8 cellular contexts compared by ENCODE assay signal in the genomic region with DNA sequence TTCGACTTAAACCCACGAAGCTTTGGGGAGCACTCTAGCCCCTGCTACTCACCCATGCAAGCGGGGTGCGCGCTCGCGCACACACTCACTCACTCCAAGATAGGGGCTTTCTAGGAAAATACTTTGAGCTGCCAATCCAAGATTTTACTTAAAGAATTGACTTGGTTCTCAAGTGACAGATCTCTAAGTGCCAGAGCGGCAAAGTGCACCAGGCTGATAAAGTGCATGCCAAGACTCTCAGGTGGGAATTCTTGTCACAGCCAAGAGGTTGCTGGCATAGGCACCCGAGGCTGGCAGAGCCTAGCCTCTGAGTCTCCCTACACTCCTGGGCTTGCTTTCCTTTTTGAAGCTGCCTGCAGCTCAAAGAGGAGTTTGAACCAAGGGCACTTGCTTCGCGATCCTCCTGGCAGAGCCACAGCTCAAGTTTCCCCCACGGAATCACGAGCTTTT. TPM values are rescaled to one million over a fixed set of nuclear protein-coding genes. Genes with fewer than 3 reads are reported as not detected.
A peak's percentile ranks its signal among the peaks of the same experiment; 100 is the strongest.
DNase-seq lines count a peak whose midpoint lies in the region; ATAC-seq and TF ChIP-seq lines count a peak whose summit lies in the region.

No MANE protein-coding gene starts in this region.

- H3K4me1 Mint-ChIP-seq in activated T-cell treated with anti-CD3 and anti-CD28 coated beads, Interleukin-2, amount 50 U/mL, for 72 hours (ENCODE audit: low read depth): peaks cover 62% of the 10 kb centered on the region

- no peak for DNase-seq in activated T-cell treated with anti-CD3 and anti-CD28 coated beads, Interleukin-2, amount 50 U/mL, for 72 hours
- no peak for DNase-seq in activated T-cell treated with anti-CD3 and anti-CD28 coated beads, Interleukin-2, amount 50 U/mL, for 48 hours
- DNase-seq in kidney epithelial cell (ENCODE audit: low read depth) (no peak), HuH-7 (ENCODE audit: low spot score) (no peak), NCI-H82 treated with DMSO at 0.1 percent for 48 hours (lab: John Stamatoyannopoulos, UW; ENCODE audit: unreplicated experiment) (no peak)

- no peaks in the 10 kb centered on the region for H3K9me3 Mint-ChIP-seq in activated T-cell treated with anti-CD3 and anti-CD28 coated beads, Interleukin-2, amount 50 U/mL, for 72 hours

- H3K27ac ChIP-seq in angular gyrus (ENCODE audit: low read depth, low read length): peak overlapping the region; percentile 62
- H3K27ac ChIP-seq in thymus (ENCODE audit: low read depth): peak overlapping the region; percentile 0

- peaks cover 89% of the 10 kb centered on the region for H3K27me3 Mint-ChIP-seq in activated T-cell treated with anti-CD3 and anti-CD28 coated beads, Interleukin-2, amount 50 U/mL, for 72 hours (ENCODE audit: low read depth)

- no peak for ATAC-seq in activated T-cell treated with anti-CD3 and anti-CD28 coated beads, Interleukin-2, amount 50 U/mL, for 72 hours (replicated peaks in 1 of 2)
- no peak for ATAC-seq in HG02678 (IDR thresholded peaks at IDR 0.05; ENCODE audit: unreplicated experiment)

- H3K27me3 ChIP-seq in kidney epithelial cell (ENCODE audit: control insufficient read depth, insufficient read depth, low read length): no peaks in the 10 kb centered on the region
- H3K27me3 ChIP-seq in thymus (ENCODE audit: control insufficient read depth, insufficient read depth): peaks cover 50% of the 10 kb centered on the region

- H3K4me3 Mint-ChIP-seq in activated T-cell treated with anti-CD3 and anti-CD28 coated beads, Interleukin-2, amount 50 U/mL, for 72 hours: peak overlapping the region; percentile 92 to 93

- H3K4me3 ChIP-seq in kidney epithelial cell (ENCODE audit: low read depth, low read length) (peak overlapping the region; percentile 55), thymus (ENCODE audit: low read length) (peak overlapping the region; percentile 56)

- no peak overlapping the region for H3K27ac Mint-ChIP-seq in activated T-cell treated with anti-CD3 and anti-CD28 coated beads, Interleukin-2, amount 50 U/mL, for 72 hours

- H3K36me3 Mint-ChIP-seq in activated T-cell treated with anti-CD3 and anti-CD28 coated beads, Interleukin-2, amount 50 U/mL, for 72 hours (ENCODE audit: insufficient read depth in 2 of 2): peaks cover 3 to 6% of the 10 kb centered on the region in 2 donors

- no peaks in the 10 kb centered on the region for H3K9me3 ChIP-seq in thymus (ENCODE audit: control insufficient read depth)

- peaks cover 34% of the 10 kb centered on the region for H3K4me1 ChIP-seq in thymus (ENCODE audit: control insufficient read depth, insufficient read depth, low read length)

- H3K36me3 ChIP-seq in kidney epithelial cell (ENCODE audit: control insufficient read depth, insufficient read depth, low read length) (no peaks in the 10 kb centered on the region), thymus (ENCODE audit: control insufficient read depth, insufficient read depth) (no peaks in the 10 kb centered on the region)

- TF ChIP-seq CTCF in kidney epithelial cell (IDR thresholded peaks at IDR 0.05; ENCODE audit: insufficient read depth, low read length, poor library complexity, severe bottlenecking): no peak

- WGBS in thymus: 56% methylated on average over 13 of the region's 13 CpGs

RNA-seq across cellular contexts. Expression of a gene that starts 2.6 kb away (rescaled TPM):
- total RNA-seq in activated T-cell treated with anti-CD3 and anti-CD28 coated beads, Interleukin-2, amount 50 U/mL, for 72 hours: 1 to 10 TPM; 2.0 to 4.6 TPM
- total RNA-seq in kidney epithelial cell: 59.8 and 68.1 TPM in 2 replicates
- polyA plus RNA-seq in thymus: 37.4 TPM

RNA-seq across cellular contexts. Expression of a gene that starts 8.3 kb away (rescaled TPM):
- 10 to 100 TPM; 13.4 to 28.8 TPM for total RNA-seq in activated T-cell treated with anti-CD3 and anti-CD28 coated beads, Interleukin-2, amount 50 U/mL, for 72 hours
- 21.1 and 25.4 TPM in 2 replicates for total RNA-seq in kidney epithelial cell
- polyA plus RNA-seq in thymus: 8.1 TPM

Comparison
In these comparisons a context has a peak if more than half of its experiments do, and no peak if none do; other contexts are left out.
1. RNA of a gene that starts 2.6 kb away (total RNA-seq): 59.8 to 68.1 TPM in kidney epithelial cell; 2.0 to 4.6 TPM in activated T-cell treated with anti-CD3 and anti-CD28 coated beads, Interleukin-2, amount 50 U/mL, for 72 hours; every median in the first group is over 10 times any median in the second.